13 cellular contexts compared by ENCODE assay signal in the genomic region with DNA sequence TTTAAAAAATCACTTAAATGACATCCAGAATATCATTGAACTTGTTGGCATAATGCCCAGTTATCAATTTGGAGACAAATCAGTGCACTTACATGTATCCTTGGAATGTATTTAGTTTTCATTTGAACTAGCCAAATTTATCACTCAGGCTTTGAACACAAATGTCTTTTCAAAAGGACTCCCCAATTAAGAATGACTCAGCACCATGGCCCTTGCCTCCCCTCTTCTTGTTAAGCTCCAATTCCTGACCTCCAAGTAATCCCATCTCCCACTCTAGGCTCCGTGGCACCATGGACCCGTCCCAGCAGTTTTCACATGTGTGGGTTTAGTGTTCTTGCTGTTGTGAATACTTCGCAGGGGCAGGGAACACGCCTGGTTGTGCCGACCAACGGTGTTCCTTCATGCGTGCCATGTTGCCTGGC. TPM values are rescaled to one million over a fixed set of nuclear protein-coding genes. Genes with fewer than 3 reads are reported as not detected.
DNase-seq lines count a peak whose midpoint lies in the region; ATAC-seq and TF ChIP-seq lines count a peak whose summit lies in the region.
"Had no signal": no experiment of that assay in that cellular context is flagged by ENCODE, and none has a peak within 500 bp of the region (broad histone marks: within the 10 kb centered on the region; RNA-seq: fewer than 3 reads in every experiment).

No MANE protein-coding gene starts in this region.

- H3K4me3 ChIP-seq in muscle layer of duodenum (ENCODE audit: low read depth in 1 of 2, low read length in 2 of 2) (peak overlapping the region; percentile 87 to 94), gastroesophageal sphincter (peak overlapping the region in 1 of 2 donors; percentile 94), left lung (peak overlapping the region in 1 of 2 donors; percentile 50)

- peak overlapping the region; percentile 85 for H3K27ac ChIP-seq in muscle layer of duodenum (ENCODE audit: low read length)
- H3K27ac ChIP-seq in gastroesophageal sphincter, result peak overlapping the region in 2 of 4 donors; percentile 26 to 95
- no peak overlapping the region for H3K27ac ChIP-seq in left lung
- H3K27ac ChIP-seq: C4-2B had no signal

- 20 to 50% methylated on average over 2 to 5 of the region's 7 CpGs for WGBS in gastroesophageal sphincter (ENCODE audit: low coverage in 1 of 2), 2 donors

- H3K9me3 ChIP-seq in muscle layer of duodenum (ENCODE audit: control insufficient read depth in 1 of 2, low read length in 2 of 2) (no peaks in the 10 kb centered on the region), gastroesophageal sphincter (no peaks in the 10 kb centered on the region), left lung (no peaks in the 10 kb centered on the region)

- no peak for TF ChIP-seq EP300 in gastroesophageal sphincter (IDR thresholded peaks at IDR 0.05)

- H3K4me1 Mint-ChIP-seq in natural killer cell treated with Interleukin-12 subunit alpha and Interleukin-12 subunit beta and Interleukin-15 and Interleukin-18, amount 100 ng/mL, for 72 hours (ENCODE audit: low read depth in 2 of 2), result no peaks in the 10 kb centered on the region
- no peaks in the 10 kb centered on the region for H3K4me1 Mint-ChIP-seq in natural killer cell

- no peak overlapping the region for H3K27ac Mint-ChIP-seq in natural killer cell treated with Interleukin-12 subunit alpha and Interleukin-12 subunit beta and Interleukin-15 and Interleukin-18, amount 100 ng/mL, for 72 hours
- no peak overlapping the region for H3K27ac Mint-ChIP-seq in natural killer cell
- H3K27ac Mint-ChIP-seq: activated CD8-positive, alpha-beta T cell treated with anti-CD3 and anti-CD28 coated beads for 36 hours; stimulated activated naive CD8-positive, alpha-beta T cell treated with anti-CD3 and anti-CD28 coated beads, Interleukin-15, Interleukin-2, amounts not matched to agents 100 ng/mL and 50 ng/mL, for 24 hours had no signal

- no peak for TF ChIP-seq POLR2A in gastroesophageal sphincter (IDR thresholded peaks at IDR 0.05)

- H3K27me3 ChIP-seq in muscle layer of duodenum (ENCODE audit: low read depth, low read length) (no peaks in the 10 kb centered on the region), gastroesophageal sphincter (no peaks in the 10 kb centered on the region), left lung (peaks cover 0 to 51% of the 10 kb centered on the region in 2 donors)

- H3K4me3 Mint-ChIP-seq in natural killer cell treated with Interleukin-12 subunit alpha and Interleukin-12 subunit beta and Interleukin-15 and Interleukin-18, amount 100 ng/mL, for 72 hours, result peak overlapping the region; percentile 45
- H3K4me3 Mint-ChIP-seq in natural killer cell, result no peak overlapping the region
- H3K4me3 Mint-ChIP-seq: activated CD8-positive, alpha-beta T cell treated with anti-CD3 and anti-CD28 coated beads for 36 hours; stimulated activated naive CD8-positive, alpha-beta T cell treated with anti-CD3 and anti-CD28 coated beads, Interleukin-15, Interleukin-2, amounts not matched to agents 100 ng/mL and 50 ng/mL, for 24 hours had no signal

- ATAC-seq in natural killer cell treated with Interleukin-12 subunit alpha and Interleukin-12 subunit beta and Interleukin-15 and Interleukin-18, amount 100 ng/mL, for 72 hours, result no peak
- ATAC-seq in natural killer cell (no peak), gastroesophageal sphincter (no peak), left lung (no peak), HG03469 (IDR thresholded peaks at IDR 0.05; ENCODE audit: unreplicated experiment) (no peak)
- ATAC-seq: activated CD8-positive, alpha-beta T cell treated with anti-CD3 and anti-CD28 coated beads for 36 hours had no signal

- intact Hi-C loops in natural killer cell (cut with micrococcal nuclease) (no loop called here), left lung (cut with DNase I) (no loop called here)

- no peak for DNase-seq in natural killer cell treated with Interleukin-12 subunit alpha and Interleukin-12 subunit beta and Interleukin-15 and Interleukin-18, amount 100 ng/mL, for 72 hours (ENCODE audit: low spot score)
- no peak for DNase-seq in natural killer cell
- DNase-seq in cerebellar cortex (ENCODE audit: low spot score), result peak; percentile 66
- no peak for DNase-seq in left lung
- DNase-seq in RKO (ENCODE audit: low spot score), result no peak
- DNase-seq: activated CD8-positive, alpha-beta T cell treated with anti-CD3 and anti-CD28 coated beads for 36 hours; cerebellar nuclear complex; NCI-H2029 had no signal

- H3K36me3 Mint-ChIP-seq in natural killer cell treated with Interleukin-12 subunit alpha and Interleukin-12 subunit beta and Interleukin-15 and Interleukin-18, amount 100 ng/mL, for 72 hours, result peaks cover 5% of the 10 kb centered on the region
- H3K36me3 Mint-ChIP-seq in natural killer cell, result no peaks in the 10 kb centered on the region

- H3K4me1 ChIP-seq in muscle layer of duodenum (ENCODE audit: control insufficient read depth in 1 of 2, insufficient read depth in 2 of 2, low read length in 2 of 2), result peaks cover 0 to 7% of the 10 kb centered on the region in 2 donors
- H3K4me1 ChIP-seq in gastroesophageal sphincter, result peaks cover 0 to 47% (median 0%) of the 10 kb centered on the region in 3 donors
- H3K4me1 ChIP-seq in left lung, result peaks cover 0 to 15% of the 10 kb centered on the region in 2 donors

- peaks cover 35 to 48% of the 10 kb centered on the region in 2 donors for H3K27me3 Mint-ChIP-seq in natural killer cell treated with Interleukin-12 subunit alpha and Interleukin-12 subunit beta and Interleukin-15 and Interleukin-18, amount 100 ng/mL, for 72 hours
- H3K27me3 Mint-ChIP-seq in natural killer cell (ENCODE audit: low read depth in 2 of 2), result peaks cover 42 to 48% of the 10 kb centered on the region in 2 donors

- TF ChIP-seq CTCF in natural killer cell (IDR thresholded peaks at IDR 0.05), result no peak
- no peak for TF ChIP-seq CTCF in gastroesophageal sphincter (IDR thresholded peaks at IDR 0.05)
- TF ChIP-seq CTCF in left lung (IDR thresholded peaks at IDR 0.05), result no peak

- H3K36me3 ChIP-seq in muscle layer of duodenum (ENCODE audit: control insufficient read depth in 1 of 2, insufficient read depth in 2 of 2, low read length in 2 of 2) (no peaks in the 10 kb centered on the region), gastroesophageal sphincter (no peaks in the 10 kb centered on the region), left lung (no peaks in the 10 kb centered on the region)

- H3K9me3 Mint-ChIP-seq in natural killer cell treated with Interleukin-12 subunit alpha and Interleukin-12 subunit beta and Interleukin-15 and Interleukin-18, amount 100 ng/mL, for 72 hours, result no peaks in the 10 kb centered on the region
- H3K9me3 Mint-ChIP-seq in natural killer cell, result no peaks in the 10 kb centered on the region
- H3K9me3 Mint-ChIP-seq: activated CD8-positive, alpha-beta T cell treated with anti-CD3 and anti-CD28 coated beads for 36 hours; stimulated activated naive CD8-positive, alpha-beta T cell treated with anti-CD3 and anti-CD28 coated beads, Interleukin-15, Interleukin-2, amounts not matched to agents 100 ng/mL and 50 ng/mL, for 24 hours had no signal

RNA-seq across cellular contexts. Expression of a gene that starts 2.7 kb away (rescaled TPM):
- total RNA-seq in natural killer cell treated with Interleukin-12 subunit alpha and Interleukin-12 subunit beta and Interleukin-15 and Interleukin-18, amount 100 ng/mL, for 72 hours, result 1 to 10 TPM in 1 of 2 donors, not detected in 1; 4.7 TPM
- total RNA-seq in natural killer cell (10 to 100 TPM in 1 of 3 donors, under 1 TPM in 2; 0.07 to 17.6 (median 0.75) TPM), gastroesophageal sphincter (100 to 1,000 TPM; 150 to 245 (median 185) TPM), left lung (10 to 100 TPM; 28.9 to 29.1 TPM)

Comparison
In these comparisons a context has a peak if more than half of its experiments do, and no peak if none do; other contexts are left out.
1. RNA of a gene that starts 2.7 kb away (total RNA-seq): 150 to 245 TPM in gastroesophageal sphincter; 28.9 to 29.1 TPM in left lung, 4.7 TPM in natural killer cell treated with Interleukin-12 subunit alpha and Interleukin-12 subunit beta and Interleukin-15 and Interleukin-18, amount 100 ng/mL, for 72 hours and 0.07 to 17.6 TPM in natural killer cell; every median in the first group is over 4 times any median in the second.